Comparison of ENCODE assay signal across 16 cellular contexts in the genomic region with DNA sequence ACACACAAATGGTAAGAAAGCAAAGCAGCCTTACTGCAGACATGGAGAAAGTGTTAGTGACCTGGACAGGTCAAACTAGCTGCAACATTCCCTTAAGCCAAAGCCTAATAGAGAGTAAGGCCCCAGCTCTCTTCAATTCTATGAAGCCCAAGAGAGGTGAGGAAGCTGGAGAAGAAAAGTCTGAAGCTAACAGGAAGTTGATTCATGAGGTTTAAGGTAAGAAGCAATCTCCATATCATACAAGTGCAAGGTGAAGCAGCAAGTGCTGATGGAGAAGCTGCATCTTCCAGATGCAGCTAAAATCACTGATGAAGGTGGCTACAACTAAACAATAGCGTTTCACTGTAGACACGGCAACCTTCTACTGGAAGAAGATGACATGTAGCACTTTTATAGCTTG.
"Had no signal": no experiment of that assay in that cellular context is flagged by ENCODE, and none has a peak within 500 bp of the region (broad histone marks: within the 10 kb centered on the region; RNA-seq: fewer than 3 reads in every experiment).

No MANE protein-coding gene starts in this region.

- H3K4me3 Mint-ChIP-seq: activated CD4-positive, alpha-beta T cell treated with anti-CD3 and anti-CD28 coated beads, Interleukin-2, amount 10 ng/mL, durations not matched to agents 7 days and 5 days; activated CD8-positive, alpha-beta memory T cell treated with anti-CD3 and anti-CD28 coated beads, Interleukin-2, amount 10 ng/mL, durations not matched to agents 7 days and 5 days; memory B cell; neural progenitor cell had no signal

- H3K27ac Mint-ChIP-seq: activated CD4-positive, alpha-beta T cell treated with anti-CD3 and anti-CD28 coated beads, Interleukin-2, amount 10 ng/mL, durations not matched to agents 7 days and 5 days; activated CD8-positive, alpha-beta memory T cell treated with anti-CD3 and anti-CD28 coated beads, Interleukin-2, amount 10 ng/mL, durations not matched to agents 7 days and 5 days; neural progenitor cell had no signal

- DNase-seq: activated CD4-positive, alpha-beta T cell treated with anti-CD3 and anti-CD28 coated beads, Interleukin-2, amount 10 ng/mL, durations not matched to agents 7 days and 5 days; activated CD8-positive, alpha-beta memory T cell treated with anti-CD3 and anti-CD28 coated beads, Interleukin-2, amount 10 ng/mL, durations not matched to agents 7 days and 5 days; activated naive CD4-positive, alpha-beta T cell; amniotic stem cell; brain microvascular endothelial cell; esophagus squamous epithelium; foreskin keratinocyte; left ventricle myocardium inferior; stomach; T1000 had no signal

- H3K27me3 Mint-ChIP-seq: activated CD4-positive, alpha-beta T cell treated with anti-CD3 and anti-CD28 coated beads, Interleukin-2, amount 10 ng/mL, durations not matched to agents 7 days and 5 days; activated CD8-positive, alpha-beta memory T cell treated with anti-CD3 and anti-CD28 coated beads, Interleukin-2, amount 10 ng/mL, durations not matched to agents 7 days and 5 days; memory B cell had no signal

- H3K4me3 ChIP-seq: esophagus squamous epithelium, left ventricle myocardium inferior, neural progenitor cell, skin epidermis, stomach, thoracic aorta, vagina had no signal

- ATAC-seq: activated CD8-positive, alpha-beta memory T cell treated with anti-CD3 and anti-CD28 coated beads, Interleukin-2, amount 10 ng/mL, durations not matched to agents 7 days and 5 days; foreskin keratinocyte had no signal

- H3K9me3 Mint-ChIP-seq: memory B cell had no signal

- H3K9me3 ChIP-seq: esophagus squamous epithelium, left ventricle myocardium inferior, stomach, thoracic aorta, vagina had no signal

- H3K27me3 ChIP-seq: brain microvascular endothelial cell, esophagus squamous epithelium, foreskin keratinocyte, neural progenitor cell, stomach, vagina had no signal

- H3K4me1 Mint-ChIP-seq: neural progenitor cell had no signal

- H3K27ac ChIP-seq: brain microvascular endothelial cell, esophagus squamous epithelium, foreskin keratinocyte, left ventricle myocardium inferior, neural progenitor cell, skin epidermis, stomach, vagina, VCaP had no signal

- H3K4me1 ChIP-seq: neural progenitor cell had no signal

- H3K36me3 ChIP-seq: brain microvascular endothelial cell, esophagus squamous epithelium, left ventricle myocardium inferior, neural progenitor cell, thoracic aorta, vagina had no signal
